10 cellular contexts compared by ENCODE assay signal in genomic region chr2:185279999-185280398, GRCh38.
DNase-seq lines count a peak whose midpoint lies in the region; ATAC-seq, FAIRE-seq and TF ChIP-seq lines count a peak whose summit lies in the region.
"Had no signal": no experiment of that assay in that cellular context is flagged by ENCODE, and none has a peak within 500 bp of the region (broad histone marks: within the 10 kb centered on the region; RNA-seq: fewer than 3 reads in every experiment).

No MANE protein-coding gene starts in this region.

- CTCF ChIA-PET in endothelial cell of umbilical vein (lab: Charles Lee), result interaction anchor here (1.1 to 2.2 kb wide), 6 partner anchors 634 to 1212 kb away, joined by 3 to 14 read pairs (median 6); no protein-coding TSS in a partner anchor

- no peak for TF ChIP-seq POLR2A in endothelial cell of umbilical vein (IDR thresholded peaks at IDR 0.05; ENCODE audit: low read depth, low read length)
- TF ChIP-seq POLR2A in Peyer's patch (IDR thresholded peaks at IDR 0.05), result no peak

- H3K27me3 ChIP-seq in endothelial cell of umbilical vein (ENCODE audit: control insufficient read depth in 2 of 2, insufficient read depth in 2 of 2, low read length in 2 of 2), result no peaks in the 10 kb centered on the region
- H3K27me3 ChIP-seq in Peyer's patch, result no peaks in the 10 kb centered on the region
- H3K27me3 ChIP-seq: esophagus muscularis mucosa had no signal

- H3K27ac ChIP-seq in 22Rv1 (no peak overlapping the region), endothelial cell of umbilical vein (ENCODE audit: insufficient read depth, low read depth, low read length) (no peak overlapping the region), Peyer's patch (no peak overlapping the region)
- H3K27ac ChIP-seq: esophagus muscularis mucosa had no signal

- no peaks in the 10 kb centered on the region for H3K79me2 ChIP-seq in endothelial cell of umbilical vein (ENCODE audit: control insufficient read depth, insufficient read depth, low read length)

- TF ChIP-seq CTCF in 22Rv1 (IDR thresholded peaks at IDR 0.05) (peak; percentile 74), endothelial cell of umbilical vein (IDR thresholded peaks at IDR 0.05; ENCODE audit: extremely low read depth in 1 of 2, insufficient read depth in 1 of 2, low read depth in 1 of 2, low read length in 2 of 2) (peak; percentile 26 to 30), Peyer's patch (IDR thresholded peaks at IDR 0.05) (peak in 3 of 6 experiments; percentile 41 to 50 (median 47))

- POLR2A ChIA-PET in endothelial cell of umbilical vein (lab: Charles Lee), result no interaction called here

- H3K36me3 ChIP-seq in endothelial cell of umbilical vein (ENCODE audit: control insufficient read depth in 2 of 2, extremely low read depth in 1 of 2, insufficient read depth in 2 of 2, low read length in 2 of 2) (no peaks in the 10 kb centered on the region), Peyer's patch (no peaks in the 10 kb centered on the region)
- H3K36me3 ChIP-seq: esophagus muscularis mucosa had no signal

- dilution Hi-C loops in endothelial cell of umbilical vein (cut with MboI; ENCODE audit: extremely low pct_ligation_motif_present, low sequenced_read_pairs), result no loop called here

- peak; percentile 18 for DNase-seq in NCI-H69 (lab: John Stamatoyannopoulos, UW)
- DNase-seq in endothelial cell of umbilical vein (ENCODE audit: low read depth, low spot score), result peak; percentile 27
- DNase-seq in Peyer's patch, result no peak
- no peak for DNase-seq in activated CD4-positive, CD25-positive, alpha-beta regulatory T cell treated with anti-CD3 and anti-CD28 coated beads, Interleukin-2, amount 50 U/mL, for 72 hours
- DNase-seq in NK-92 treated with Interleukin-12 subunit alpha and Interleukin-12 subunit beta, amount 100 ng/mL, for 24 hours (lab: John Stamatoyannopoulos, UW), result no peak
- DNase-seq in islet precursor cell, result no peak

- ATAC-seq in GM18861 (IDR thresholded peaks at IDR 0.05; ENCODE audit: unreplicated experiment), result peak; percentile 69
- ATAC-seq: activated CD4-positive, CD25-positive, alpha-beta regulatory T cell treated with anti-CD3 and anti-CD28 coated beads, Interleukin-2, amount 50 U/mL, for 24 hours had no signal

- H2AFZ ChIP-seq in endothelial cell of umbilical vein (ENCODE audit: low read depth, low read length), result no peak overlapping the region

- FAIRE-seq in endothelial cell of umbilical vein (lab: Jason Lieb, UNC), result peak; percentile 85

- H3K9ac ChIP-seq in endothelial cell of umbilical vein (replicated peaks; ENCODE audit: extremely low read depth, insufficient read depth, low read length), result no peak overlapping the region

- intact Hi-C loops in endothelial cell of umbilical vein (cut with micrococcal nuclease), result loop anchor here (1.0 kb wide), 2 partner anchors 636 to 669 kb away; no protein-coding TSS in a partner anchor

- BruUV-seq in endothelial cell of umbilical vein (replicated peaks; lab: Mats Ljungman, UMichigan), result no TSS peak

- H3K9me3 ChIP-seq in endothelial cell of umbilical vein (replicated peaks; ENCODE audit: control insufficient read depth, insufficient read depth, low read length) (no peaks in the 10 kb centered on the region), Peyer's patch (no peaks in the 10 kb centered on the region)
- H3K9me3 ChIP-seq: esophagus muscularis mucosa had no signal

- H3K4me2 ChIP-seq in endothelial cell of umbilical vein (ENCODE audit: insufficient read depth, low read length), result no peak overlapping the region

- no peaks in the 10 kb centered on the region for H3K4me1 ChIP-seq in endothelial cell of umbilical vein (ENCODE audit: control insufficient read depth, extremely low read depth, insufficient read depth, low read length)
- H3K4me1 ChIP-seq in Peyer's patch, result no peaks in the 10 kb centered on the region
- H3K4me1 ChIP-seq: esophagus muscularis mucosa had no signal

- no peaks in the 10 kb centered on the region for H4K20me1 ChIP-seq in endothelial cell of umbilical vein (replicated peaks; ENCODE audit: control insufficient read depth, extremely low read depth, insufficient read depth, low read length)

- H3K4me3 ChIP-seq in endothelial cell of umbilical vein (replicated peaks in 1 of 3; ENCODE audit: insufficient read depth in 1 of 3, low read depth in 1 of 3, low read length in 3 of 3), result no peak overlapping the region
- H3K4me3 ChIP-seq in Peyer's patch, result no peak overlapping the region
- H3K4me3 ChIP-seq: esophagus muscularis mucosa had no signal

- H3K9me1 ChIP-seq in endothelial cell of umbilical vein (replicated peaks; ENCODE audit: control insufficient read depth, extremely low read depth, insufficient read depth, low read length), result no peaks in the 10 kb centered on the region

TF ChIP-seq in endothelial cell of umbilical vein, 7 proteins besides CTCF, POLR2A, EP300 and RAD21:
- TF ChIP-seq MAX (IDR thresholded peaks at IDR 0.05; ENCODE audit: insufficient read depth, insufficient read length), result no peak
- TF ChIP-seq EZH2 (IDR thresholded peaks at IDR 0.05; ENCODE audit: borderline replicate concordance, low read depth, low read length, severe bottlenecking), result no peak
- TF ChIP-seq GATA2 (IDR thresholded peaks at IDR 0.05; ENCODE audit: insufficient read depth, insufficient read length, low read depth, low read length), result no peak
- TF ChIP-seq JUN (IDR thresholded peaks at IDR 0.05; ENCODE audit: borderline replicate concordance, insufficient read depth, insufficient read length, low read depth), result no peak
- no peak for TF ChIP-seq MYC (IDR thresholded peaks at IDR 0.05; ENCODE audit: low read depth, low read length)
- no peak for TF ChIP-seq FOS (IDR thresholded peaks at IDR 0.05; ENCODE audit: borderline replicate concordance, insufficient read depth, low read length)
- TF ChIP-seq POLR2AphosphoS5 (IDR thresholded peaks at IDR 0.05; ENCODE audit: insufficient read depth, low read depth, low read length), result no peak

Comparison
In these comparisons a context has a peak if more than half of its experiments do, and no peak if none do; other contexts are left out.
1. DNase-seq: peak in NCI-H69 (single experiment) and endothelial cell of umbilical vein (single experiment); none in Peyer's patch (0 of 3), activated CD4-positive, CD25-positive, alpha-beta regulatory T cell treated with anti-CD3 and anti-CD28 coated beads, Interleukin-2, amount 50 U/mL, for 72 hours (single experiment), NK-92 treated with Interleukin-12 subunit alpha and Interleukin-12 subunit beta, amount 100 ng/mL, for 24 hours (single experiment) and islet precursor cell (single experiment).